In the genomic region with DNA sequence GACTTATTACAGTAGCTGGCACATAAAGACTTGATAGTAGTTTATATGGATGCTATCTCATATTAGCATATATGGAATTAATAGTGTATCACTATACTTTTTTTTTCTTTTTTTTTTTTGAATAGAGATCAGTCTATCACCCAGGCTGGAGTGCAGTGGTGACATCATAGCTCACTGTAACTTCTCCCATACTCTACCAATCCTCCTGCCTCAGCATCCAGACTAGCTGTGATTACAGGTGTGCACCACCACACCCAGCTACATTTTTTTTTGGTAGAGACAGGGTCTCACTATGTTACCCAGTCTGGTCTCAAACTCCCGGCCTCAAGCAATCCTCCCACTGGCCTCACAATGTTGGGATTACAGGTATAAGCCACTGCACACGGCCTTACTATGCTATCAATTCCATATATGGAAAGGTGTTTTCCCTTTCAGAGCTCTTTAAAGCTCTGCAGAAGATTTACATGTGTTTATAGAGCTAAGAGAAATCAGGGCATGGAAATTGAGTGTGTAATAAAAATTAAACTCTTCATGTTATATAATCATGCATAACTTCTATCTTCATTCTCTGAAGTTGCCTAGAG, we compare ENCODE assay signal across 1 cellular context.
A peak's percentile ranks its signal among the peaks of the same experiment; 100 is the strongest.
TF ChIP-seq lines count a peak whose summit lies in the region.

No MANE protein-coding gene starts in this region.

TF ChIP-seq in HepG2, 621 proteins besides CTCF, POLR2A, EP300 and RAD21:
- TF ChIP-seq, protein P1, sequence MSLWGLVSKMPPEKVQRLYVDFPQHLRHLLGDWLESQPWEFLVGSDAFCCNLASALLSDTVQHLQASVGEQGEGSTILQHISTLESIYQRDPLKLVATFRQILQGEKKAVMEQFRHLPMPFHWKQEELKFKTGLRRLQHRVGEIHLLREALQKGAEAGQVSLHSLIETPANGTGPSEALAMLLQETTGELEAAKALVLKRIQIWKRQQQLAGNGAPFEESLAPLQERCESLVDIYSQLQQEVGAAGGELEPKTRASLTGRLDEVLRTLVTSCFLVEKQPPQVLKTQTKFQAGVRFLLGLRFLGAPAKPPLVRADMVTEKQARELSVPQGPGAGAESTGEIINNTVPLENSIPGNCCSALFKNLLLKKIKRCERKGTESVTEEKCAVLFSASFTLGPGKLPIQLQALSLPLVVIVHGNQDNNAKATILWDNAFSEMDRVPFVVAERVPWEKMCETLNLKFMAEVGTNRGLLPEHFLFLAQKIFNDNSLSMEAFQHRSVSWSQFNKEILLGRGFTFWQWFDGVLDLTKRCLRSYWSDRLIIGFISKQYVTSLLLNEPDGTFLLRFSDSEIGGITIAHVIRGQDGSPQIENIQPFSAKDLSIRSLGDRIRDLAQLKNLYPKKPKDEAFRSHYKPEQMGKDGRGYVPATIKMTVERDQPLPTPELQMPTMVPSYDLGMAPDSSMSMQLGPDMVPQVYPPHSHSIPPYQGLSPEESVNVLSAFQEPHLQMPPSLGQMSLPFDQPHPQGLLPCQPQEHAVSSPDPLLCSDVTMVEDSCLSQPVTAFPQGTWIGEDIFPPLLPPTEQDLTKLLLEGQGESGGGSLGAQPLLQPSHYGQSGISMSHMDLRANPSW (CRISPR knock-in tag; IDR thresholded peaks at IDR 0.05; ENCODE audit: borderline replicate concordance), result no peak
- TF ChIP-seq ATF7 (IDR thresholded peaks at IDR 0.05), result 0 out of 2 replicates have a peak, but pooled peaks have one; percentile 6
- TF ChIP-seq ATF7 (CRISPR knock-in tag; IDR thresholded peaks at IDR 0.05), result no peak
